In the genomic region with DNA sequence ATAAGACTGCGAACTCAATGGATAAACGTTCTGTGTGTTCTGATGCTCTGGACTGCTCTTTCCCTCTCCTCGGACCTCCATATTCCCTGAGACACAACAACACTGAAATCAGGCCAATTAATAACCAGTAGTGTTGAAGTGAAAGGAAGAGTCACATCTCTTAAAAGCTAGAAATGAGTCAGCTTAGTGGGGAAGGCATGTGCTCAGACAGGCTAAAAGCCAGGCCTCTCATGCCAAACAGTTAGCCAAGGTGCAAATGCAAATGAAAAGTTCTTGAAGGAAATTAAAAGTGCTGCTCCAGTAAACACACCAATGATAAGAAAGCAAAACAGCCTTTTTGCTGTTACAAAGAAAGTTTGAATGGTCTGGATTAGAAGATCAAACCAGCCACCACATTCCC, we compare ENCODE assay signal across 9 cellular contexts. TPM values are rescaled to one million over a fixed set of nuclear protein-coding genes. Genes with fewer than 3 reads are reported as not detected.
A peak's percentile ranks its signal among the peaks of the same experiment; 100 is the strongest.
DNase-seq lines count a peak whose midpoint lies in the region; ATAC-seq, FAIRE-seq and TF ChIP-seq lines count a peak whose summit lies in the region.
"Had no signal": no experiment of that assay in that cellular context is flagged by ENCODE, and none has a peak within 500 bp of the region (broad histone marks: within the 10 kb centered on the region; RNA-seq: fewer than 3 reads in every experiment).

No MANE protein-coding gene starts in this region.

- H3K4me2 ChIP-seq in KMS-11 = no peak overlapping the region
- H3K4me2 ChIP-seq in keratinocyte (ENCODE audit: control insufficient read depth, extremely low read depth, insufficient read depth, low read depth, low read length) = peak overlapping the region; percentile 55

- H3K27me3 Mint-ChIP-seq in CD14-positive monocyte (ENCODE audit: low read depth in 3 of 3) = peaks cover 0 to 5% (median 0%) of the 10 kb centered on the region in 3 donors

- no peaks in the 10 kb centered on the region for H3K9me1 ChIP-seq in keratinocyte (ENCODE audit: control insufficient read depth, extremely low read depth, insufficient read depth, low read length)

- no peak overlapping the region for H3K9ac ChIP-seq in KMS-11
- H3K9ac ChIP-seq in keratinocyte (ENCODE audit: control insufficient read depth, extremely low read depth, insufficient read depth, low read length) = peak overlapping the region; percentile 16

- peak overlapping the region; percentile 17 for H2AFZ ChIP-seq in KMS-11 (ENCODE audit: low read depth)
- H2AFZ ChIP-seq in keratinocyte (ENCODE audit: control insufficient read depth, low read length) = peak overlapping the region; percentile 34

- H4K20me1 ChIP-seq in KMS-11 (ENCODE audit: insufficient read depth) (no peaks in the 10 kb centered on the region), keratinocyte (ENCODE audit: control insufficient read depth, extremely low read depth, insufficient read depth, low read length) (no peaks in the 10 kb centered on the region)

- peaks cover 10% of the 10 kb centered on the region for H3K4me1 ChIP-seq in KMS-11 (ENCODE audit: low read depth, poor library complexity, severe bottlenecking)
- H3K4me1 ChIP-seq in keratinocyte (ENCODE audit: control insufficient read depth, extremely low read depth, insufficient read depth, low read length) = peaks cover 37% of the 10 kb centered on the region

- H3K27ac Mint-ChIP-seq in CD14-positive monocyte = no peak overlapping the region

- H3K27ac ChIP-seq in KMS-11 (peak overlapping the region; percentile 14; the same call in 1 of the 2 replicates), keratinocyte (ENCODE audit: control insufficient read depth, insufficient read depth, low read length) (peak overlapping the region; percentile 16)

- H3K36me3 ChIP-seq in KMS-11 (ENCODE audit: insufficient read depth) (no peaks in the 10 kb centered on the region), keratinocyte (ENCODE audit: control insufficient read depth in 2 of 2, extremely low read depth in 1 of 2, insufficient read depth in 2 of 2, low read length in 2 of 2) (no peaks in the 10 kb centered on the region)

- no peaks in the 10 kb centered on the region for H3K79me2 ChIP-seq in KMS-11 (ENCODE audit: insufficient read depth, low read depth)
- H3K79me2 ChIP-seq in keratinocyte (ENCODE audit: control insufficient read depth, insufficient read depth, low read length) = no peaks in the 10 kb centered on the region

- peaks cover 36 to 64% of the 10 kb centered on the region in 2 donors for H3K36me3 Mint-ChIP-seq in CD14-positive monocyte

- dilution Hi-C loops in keratinocyte (cut with MboI; ENCODE audit: extremely low pct_ligation_motif_present, low sequenced_read_pairs) = no loop called here

- peak; percentile 91 for FAIRE-seq in keratinocyte (lab: Jason Lieb, UNC)
- FAIRE-seq: TTC549 had no signal

- TF ChIP-seq CTCF in KMS-11 (conservative IDR thresholded peaks at IDR 0.05; ENCODE audit: low read depth, low read length) (no peak), keratinocyte (optimal IDR thresholded peaks at IDR 0.05 in 1 of 3, IDR thresholded peaks at IDR 0.05 in 1 of 3, conservative IDR thresholded peaks at IDR 0.05 in 1 of 3; ENCODE audit: extremely low read depth in 1 of 3, insufficient read depth in 2 of 3, low read length in 3 of 3) (no peak), CD14-positive monocyte (IDR thresholded peaks at IDR 0.05) (no peak)

- no peak overlapping the region for H3K4me3 ChIP-seq in KMS-11 (IDR thresholded peaks at IDR 0.05; ENCODE audit: insufficient read depth, low read depth, low read length)
- H3K4me3 ChIP-seq in keratinocyte (ENCODE audit: control insufficient read depth in 2 of 3, extremely low read depth in 1 of 3, insufficient read depth in 2 of 3, low read depth in 1 of 3, low read length in 3 of 3) = no peak overlapping the region

- DNase-seq in GM03348 (ENCODE audit: low spot score) (peak; percentile 75), keratinocyte (ENCODE audit: low read depth, low spot score) (no peak), NCI-H2081 treated with DMSO at 0.1 percent for 48 hours (lab: John Stamatoyannopoulos, UW) (no peak), CD14-positive monocyte (ENCODE audit: low spot score) (no peak), NCI-H187 (lab: John Stamatoyannopoulos, UW) (no peak)
- no peak for DNase-seq in stimulated activated CD4-positive, alpha-beta T cell treated with anti-CD3 and anti-CD28 coated beads, Interleukin-2, amount 100 ng/mL, for 24 hours

- H3K9me3 ChIP-seq in keratinocyte (ENCODE audit: control insufficient read depth, low read depth, low read length) = no peaks in the 10 kb centered on the region

- H3K4me3 Mint-ChIP-seq in CD14-positive monocyte = no peak overlapping the region

- intact Hi-C loops in CD14-positive monocyte (cut with micrococcal nuclease) = no loop called here

- H3K27me3 ChIP-seq in KMS-11 (ENCODE audit: insufficient read depth, low read depth) (no peaks in the 10 kb centered on the region), keratinocyte (ENCODE audit: control insufficient read depth, extremely low read depth, insufficient read depth, low read length) (no peaks in the 10 kb centered on the region)

- H3K4me1 Mint-ChIP-seq in CD14-positive monocyte = peaks cover 36% of the 10 kb centered on the region

- H3K9me3 Mint-ChIP-seq in CD14-positive monocyte = no peaks in the 10 kb centered on the region

- peak; percentile 99 for ATAC-seq in GM21619 (IDR thresholded peaks at IDR 0.05; ENCODE audit: unreplicated experiment)

RNA-seq across cellular contexts. Expression of a gene that starts 29.3 kb away (rescaled TPM):
- 3.9 to 5.7 TPM (median 5.3 TPM) in 3 replicates for polyA plus RNA-seq in keratinocyte
- polyA plus RNA-seq in keratinocyte (2011; ENCODE audit: low read depth) = 0.39 TPM
- polyA plus RNA-seq in keratinocyte (2011; cell fraction: cytosol; rRNA removed) = 4.7 and 4.9 TPM in 2 replicates
- polyA plus RNA-seq in keratinocyte (2011; cell fraction: nucleus; rRNA removed) = 12.2 and 14.2 TPM in 2 replicates
- 1.2 and 4.6 TPM in 2 replicates for polyA plus RNA-seq in keratinocyte (2012; ENCODE audit: low replicate concordance)
- polyA minus RNA-seq in keratinocyte = 10.1 to 20.3 TPM (median 18.5 TPM) in 3 replicates
- polyA minus RNA-seq in keratinocyte (2011; cell fraction: cytosol; rRNA and poly(A)+ RNA removed) = 6.1 TPM
- 10.4 and 17.5 TPM in 2 replicates for polyA minus RNA-seq in keratinocyte (2011; cell fraction: nucleus; rRNA and poly(A)+ RNA removed)
- polyA plus RNA-seq in CD14-positive monocyte = 1 to 10 TPM; 5.2 to 7.9 TPM
